26 cellular contexts compared by ENCODE assay signal in the genomic region with DNA sequence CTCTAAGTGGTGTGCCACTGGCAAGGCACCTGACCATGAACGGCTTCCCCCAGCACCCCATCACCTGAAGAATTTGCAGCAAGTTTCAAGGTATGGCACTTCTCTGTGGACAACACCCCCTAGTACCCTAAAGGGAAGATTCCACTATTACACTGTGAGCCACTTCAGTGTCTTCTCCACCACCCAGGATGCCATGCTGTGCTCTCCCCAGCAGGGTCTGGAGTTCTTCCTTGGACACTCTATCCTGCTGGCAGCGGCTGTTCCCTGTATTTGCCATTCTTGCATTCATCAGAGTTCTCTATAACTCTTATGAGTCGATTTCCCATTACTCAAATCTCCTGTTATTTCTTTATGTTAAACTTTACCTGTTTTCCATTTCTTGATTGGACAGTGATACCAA. TPM values are rescaled to one million over a fixed set of nuclear protein-coding genes. Genes with fewer than 3 reads are reported as not detected.
DNase-seq lines count a peak whose midpoint lies in the region; ATAC-seq, FAIRE-seq and TF ChIP-seq lines count a peak whose summit lies in the region.
"Had no signal": no experiment of that assay in that cellular context is flagged by ENCODE, and none has a peak within 500 bp of the region (broad histone marks: within the 10 kb centered on the region; RNA-seq: fewer than 3 reads in every experiment).

No MANE protein-coding gene starts in this region.

- H3K4me1 ChIP-seq in HepG2 (ENCODE audit: insufficient read depth, low read length) (0 out of 2 replicates have a peak, but pooled peaks cover 3% of the 10 kb centered on the region), right lobe of liver (no peaks in the 10 kb centered on the region), K562 (replicated peaks in 1 of 2; ENCODE audit: control insufficient read depth in 2 of 2, insufficient read depth in 2 of 2, low read length in 2 of 2) (peaks cover 0 to 4% of the 10 kb centered on the region in 2 experiments; a peak in 1 of 5 replicates)
- H3K4me1 ChIP-seq: BE2C, HAP-1 had no signal

- ATAC-seq in HepG2: peak; percentile 60
- ATAC-seq in right lobe of liver: no peak
- no peak for ATAC-seq in K562
- ATAC-seq in HG02763 (IDR thresholded peaks at IDR 0.05; ENCODE audit: unreplicated experiment): no peak
- ATAC-seq: GM12878 had no signal

- H3K36me3 ChIP-seq in HepG2 (replicated peaks in 1 of 2; ENCODE audit: control insufficient read depth in 1 of 2, insufficient read depth in 2 of 2, low read length in 2 of 2): no peaks in the 10 kb centered on the region
- H3K36me3 ChIP-seq in right lobe of liver: no peaks in the 10 kb centered on the region
- no peaks in the 10 kb centered on the region for H3K36me3 ChIP-seq in K562 (ENCODE audit: control insufficient read depth, insufficient read depth, low read length)
- H3K36me3 ChIP-seq: BE2C, HAP-1 had no signal

- TF ChIP-seq RAD21 in HepG2 (CRISPR knock-in tag; IDR thresholded peaks at IDR 0.05) (no peak), K562 (CRISPR knock-in tag; conservative IDR thresholded peaks at IDR 0.05 in 1 of 2, IDR thresholded peaks at IDR 0.05 in 1 of 2) (no peak)

- in situ Hi-C loops in HepG2 (cut with HindIII; ENCODE audit: extremely low pct_ligation_motif_present, low pct_unique_long_range_greater_than_20kb) (no loop called here), K562 (cut with MboI) (no loop called here)

- TF ChIP-seq POLR2A in HepG2 (IDR thresholded peaks at IDR 0.05; ENCODE audit: insufficient read depth in 1 of 2, low read depth in 2 of 2, low read length in 2 of 2) (no peak), right lobe of liver (IDR thresholded peaks at IDR 0.05) (no peak), K562 (conservative IDR thresholded peaks at IDR 0.05) (no peak)

- H2AFZ ChIP-seq in HepG2 (ENCODE audit: low read length): no peak overlapping the region
- 0 out of 2 replicates have a peak overlapping the region, but pooled peaks have one; percentile 17 for H2AFZ ChIP-seq in K562 (ENCODE audit: low read depth, low read length)
- H2AFZ ChIP-seq: GM23248 had no signal

- POLR2A ChIA-PET in HepG2 (lab: Yijun Ruan, JAX) (no interaction called here), K562 (lab: Yijun Ruan, JAX) (interaction anchor here (1.0 kb wide), 1 partner anchor 8 kb away, joined by 4 read pairs; no protein-coding TSS in a partner anchor)

- H3K9me1 ChIP-seq in K562 (ENCODE audit: control insufficient read depth, insufficient read depth, low read length): no peaks in the 10 kb centered on the region

- BruUV-seq in HepG2 (replicated peaks; lab: Mats Ljungman, UMichigan) (no TSS peak), K562 (replicated peaks; lab: Mats Ljungman, UMichigan) (no TSS peak)

- CTCF ChIA-PET in HepG2 (lab: Yijun Ruan, JAX; ENCODE audit: low intra/inter-chr PET ratio, low total read pairs) (no interaction called here), K562 (lab: Yijun Ruan, JAX; ENCODE audit: low intra/inter-chr PET ratio) (no interaction called here)

- no peak for TF ChIP-seq CTCF in HepG2 (CRISPR knock-in tag; IDR thresholded peaks at IDR 0.05)
- TF ChIP-seq CTCF in right lobe of liver (IDR thresholded peaks at IDR 0.05): no peak
- TF ChIP-seq CTCF in K562 (IDR thresholded peaks at IDR 0.05 in 2 of 3, conservative IDR thresholded peaks at IDR 0.05 in 1 of 3; ENCODE audit: insufficient read depth in 2 of 3, low read depth in 1 of 3, low read length in 3 of 3): no peak
- peak; percentile 5 for TF ChIP-seq CTCF in fibroblast of the aortic adventitia (IDR thresholded peaks at IDR 0.05; ENCODE audit: insufficient read depth, low read length)

- H3K27me3 ChIP-seq in HepG2 (ENCODE audit: control insufficient read depth in 1 of 2, insufficient read depth in 2 of 2, low read length in 2 of 2) (no peaks in the 10 kb centered on the region), right lobe of liver (no peaks in the 10 kb centered on the region), K562 (ENCODE audit: control insufficient read depth in 2 of 2, insufficient read depth in 2 of 2, low read length in 2 of 2) (no peaks in the 10 kb centered on the region)
- H3K27me3 ChIP-seq: BE2C had no signal

- H3K79me2 ChIP-seq in HepG2 (ENCODE audit: insufficient read depth, low read length): no peaks in the 10 kb centered on the region
- no peaks in the 10 kb centered on the region for H3K79me2 ChIP-seq in K562 (ENCODE audit: control insufficient read depth, insufficient read depth, low read length)

- no peak overlapping the region for H3K9ac ChIP-seq in HepG2 (ENCODE audit: insufficient read depth, low read depth, low read length)
- H3K9ac ChIP-seq in K562 (ENCODE audit: insufficient read depth in 1 of 2, low read depth in 2 of 2, low read length in 2 of 2): no peak overlapping the region
- H3K9ac ChIP-seq: GM23248 had no signal

- intact Hi-C loops in HepG2 (cut with micrococcal nuclease; ENCODE audit: unreplicated experiment): no loop called here
- intact Hi-C loops in right lobe of liver (cut with DNase I): no loop called here
- intact Hi-C loops in K562 (cut with micrococcal nuclease): no loop called here

- no peaks in the 10 kb centered on the region for H4K20me1 ChIP-seq in HepG2 (ENCODE audit: insufficient read depth, low read length)
- H4K20me1 ChIP-seq in K562 (replicated peaks; ENCODE audit: control insufficient read depth, insufficient read depth, low read length): no peaks in the 10 kb centered on the region

- H3K4me3 ChIP-seq in HepG2 (replicated peaks in 1 of 3; ENCODE audit: insufficient read depth in 1 of 3, low read depth in 2 of 3, low read length in 3 of 3) (no peak overlapping the region), right lobe of liver (no peak overlapping the region), K562 (no peak overlapping the region), fibroblast of the aortic adventitia (ENCODE audit: low read depth, low read length) (no peak overlapping the region)
- H3K4me3 ChIP-seq: GM12878, GM23248, HAP-1 had no signal

- WGBS in HepG2 (ENCODE audit: low lambda C conversion rate): 60% methylated on average over 3 of the region's 3 CpGs
- WGBS in right lobe of liver (ENCODE audit: insufficient coverage, low coverage, low lambda C conversion rate, missing lambda C conversion rate): 77% methylated on average over 3 of the region's 3 CpGs
- 23% methylated on average over 3 of the region's 3 CpGs for WGBS in K562 (ENCODE audit: insufficient coverage, low coverage, missing lambda C conversion rate)

- H3K9me3 ChIP-seq in HepG2 (ENCODE audit: low read length): 0 out of 2 replicates have a peak, but pooled peaks cover 4% of the 10 kb centered on the region
- H3K9me3 ChIP-seq in right lobe of liver: peaks cover 0 to 4% (median 0%) of the 10 kb centered on the region in 4 donors
- no peaks in the 10 kb centered on the region; the same call in 1 of the 2 replicates for H3K9me3 ChIP-seq in K562 (replicated peaks; ENCODE audit: control insufficient read depth, insufficient read depth, low read depth, low read length)

- no peak for DNase-seq in HepG2 (ENCODE audit: low spot score)
- no peak for DNase-seq in right lobe of liver
- DNase-seq in K562 (ENCODE audit: extremely low read depth in 1 of 4, low spot score in 3 of 4): no peak
- no peak for DNase-seq in fibroblast of the aortic adventitia (ENCODE audit: low read depth)
- peak; percentile 20 for DNase-seq in ureter (ENCODE audit: low spot score)
- no peak for DNase-seq in activated gamma-delta T cell treated with Interleukin-2 at 50 U/mL for 16 hours
- no peak for DNase-seq in DMS 273 (lab: John Stamatoyannopoulos, UW; ENCODE audit: unreplicated experiment)
- DNase-seq: ACHN; BE2C; C1 segment of cervical spinal cord; CD4-positive, CD25-positive, alpha-beta regulatory T cell; CD8-positive, alpha-beta memory T cell; COR-L47; DMS79 treated with DMSO at 0.1 percent for 48 hours; GF-D8; GM23248; IMR-90; KBM-7 had no signal

- no peak for FAIRE-seq in HepG2 (lab: Jason Lieb, UNC)
- FAIRE-seq in K562 (lab: Jason Lieb, UNC): no peak
- FAIRE-seq: GM12878, GM19239 had no signal

- H3K4me2 ChIP-seq in HepG2 (ENCODE audit: low read depth, low read length) (no peak overlapping the region), K562 (ENCODE audit: insufficient read depth, low read length) (no peak overlapping the region)

- TF ChIP-seq EP300 in HepG2 (IDR thresholded peaks at IDR 0.05; ENCODE audit: low read depth in 2 of 2, low read length in 2 of 2): no peak
- no peak for TF ChIP-seq EP300 in HepG2 (CRISPR knock-in tag; IDR thresholded peaks at IDR 0.05; ENCODE audit: borderline replicate concordance)
- TF ChIP-seq EP300 in K562 (IDR thresholded peaks at IDR 0.05; ENCODE audit: low read length): no peak

- H3K27ac ChIP-seq in HepG2 (ENCODE audit: extremely low read length, insufficient read depth, low read length) (no peak overlapping the region), right lobe of liver (no peak overlapping the region), K562 (ENCODE audit: extremely low read depth, low read depth, low read length) (no peak overlapping the region)
- H3K27ac ChIP-seq: GM23248, HL-60 had no signal

RNA-seq across cellular contexts. Expression of gene RNU6-1, which starts 33.9 kb away (rescaled TPM):
- total RNA-seq in HepG2 (2016; rRNA removed; fragmentation: Illumina TruSeq; extraction: Trizol) (under 0.01 TPM in 1 of 2 replicates, not detected in the other), right lobe of liver (not detected), K562 (2014; rRNA removed) (not detected in 2 replicates), K562 (2014; rRNA removed; fragmentation: Illumina TruSeq; extraction: Trizol) (not detected in 2 replicates), K562 (2015; rRNA removed; fragmentation: Illumina TruSeq; extraction: Trizol) (not detected in 2 replicates), K562 (2021) (not detected in 2 replicates), fibroblast of the aortic adventitia (ENCODE audit: low replicate concordance) (not detected in 2 replicates), ureter (not detected)
- under 0.01 TPM in 2 replicates for total RNA-seq in HepG2 (2016; cell fraction: cytosol; rRNA removed; fragmentation: Illumina TruSeq; extraction: Trizol; ENCODE audit: low read depth)
- total RNA-seq in HepG2 (2016; cell fraction: insoluble cytoplasmic fraction; rRNA removed; fragmentation: Illumina TruSeq; extraction: Trizol): under 0.01 TPM in 1 of 2 replicates, not detected in the other
- total RNA-seq in HepG2 (2016; cell fraction: membrane; rRNA removed; fragmentation: Illumina TruSeq; extraction: Trizol): under 0.01 TPM in 1 of 2 replicates, not detected in the other
- total RNA-seq in HepG2 (2016; cell fraction: nucleus; rRNA removed; fragmentation: Illumina TruSeq; extraction: Trizol): not detected in 2 replicates
- polyA plus RNA-seq in HepG2 (2011; rRNA removed) (not detected in 2 replicates), K562 (2011; rRNA removed) (not detected in 2 replicates), K562 (2014; fragmentation: Illumina TruSeq; extraction: Trizol) (not detected in 2 replicates), K562 (2014; fragmentation: Nextera tagmentation; extraction: Ambion mirVana) (not detected), K562 (2014; rRNA removed) (not detected in 2 replicates)
- not detected in 2 replicates for polyA plus RNA-seq in HepG2 (2011; cell fraction: cytosol; rRNA removed)
- polyA plus RNA-seq in HepG2 (2011; cell fraction: nucleus; rRNA removed): not detected in 2 replicates
- not detected in 2 replicates for polyA plus RNA-seq in HepG2 (2012)
- not detected in 2 replicates for polyA plus RNA-seq in HepG2 (2016; cell fraction: cytosol; fragmentation: Illumina TruSeq; extraction: Trizol; ENCODE audit: low read depth)
- polyA plus RNA-seq in HepG2 (2016; cell fraction: insoluble cytoplasmic fraction; fragmentation: Illumina TruSeq; extraction: Trizol; ENCODE audit: low read depth): not detected in 2 replicates
- not detected in 2 replicates for polyA plus RNA-seq in HepG2 (2016; cell fraction: membrane; fragmentation: Illumina TruSeq; extraction: Trizol; ENCODE audit: low read depth)
- not detected in 2 replicates for polyA plus RNA-seq in HepG2 (2016; cell fraction: nucleus; fragmentation: Illumina TruSeq; extraction: Trizol; ENCODE audit: insufficient read depth, low read depth)
- polyA minus RNA-seq in HepG2 (2011; rRNA and poly(A)+ RNA removed; ENCODE audit: low replicate concordance): under 0.01 TPM in 1 of 2 replicates, not detected in the other
- under 0.01 TPM in 1 of 2 replicates, not detected in the other for polyA minus RNA-seq in HepG2 (2011; cell fraction: cytosol; rRNA and poly(A)+ RNA removed)
- polyA minus RNA-seq in HepG2 (2011; cell fraction: nucleus; rRNA and poly(A)+ RNA removed): not detected in 2 replicates
- not detected in 2 replicates for total RNA-seq in K562 (2011; cell fraction: chromatin; rRNA removed; ENCODE audit: low replicate concordance)
- not detected in 2 replicates for total RNA-seq in K562 (2011; cell fraction: nucleolus; rRNA removed)
- not detected in 2 replicates for total RNA-seq in K562 (2011; cell fraction: nucleoplasm; rRNA removed)
- polyA plus RNA-seq in K562 (2011; cell fraction: cytosol; rRNA removed): not detected in 2 replicates
- polyA plus RNA-seq in K562 (2011; cell fraction: nucleus; rRNA removed): not detected in 2 replicates
- polyA plus RNA-seq in K562 (2012): not detected in 2 replicates
- polyA minus RNA-seq in K562 (2011; rRNA and poly(A)+ RNA removed): under 0.01 TPM in 2 replicates
- polyA minus RNA-seq in K562 (2011; cell fraction: cytosol; rRNA and poly(A)+ RNA removed): 667 TPM in 1 of 2 replicates, not detected in the other
- under 0.01 TPM in 1 of 2 replicates, not detected in the other for polyA minus RNA-seq in K562 (2011; cell fraction: nucleus; rRNA and poly(A)+ RNA removed)
- total RNA-seq: A172; CD4-positive, CD25-positive, alpha-beta regulatory T cell; CD8-positive, alpha-beta memory T cell; GM12878; GM23248; H4; HT1080; IMR-90 had no signal
- polyA plus RNA-seq: CD4-positive, CD25-positive, alpha-beta regulatory T cell; CD8-positive, alpha-beta memory T cell; GM12878; GM23248; IMR-90 had no signal

RNA-seq across cellular contexts. Expression of gene SKOR1, which starts 48.5 kb away (rescaled TPM):
- total RNA-seq in HepG2 (2016; rRNA removed; fragmentation: Illumina TruSeq; extraction: Trizol): 0.09 and 0.10 TPM in 2 replicates
- 0.10 TPM in 1 of 2 replicates, not detected in the other for total RNA-seq in HepG2 (2016; cell fraction: cytosol; rRNA removed; fragmentation: Illumina TruSeq; extraction: Trizol; ENCODE audit: low read depth)
- total RNA-seq in HepG2 (2016; cell fraction: insoluble cytoplasmic fraction; rRNA removed; fragmentation: Illumina TruSeq; extraction: Trizol): 0.09 TPM in 1 of 2 replicates, not detected in the other
- total RNA-seq in HepG2 (2016; cell fraction: membrane; rRNA removed; fragmentation: Illumina TruSeq; extraction: Trizol): not detected in 2 replicates
- total RNA-seq in HepG2 (2016; cell fraction: nucleus; rRNA removed; fragmentation: Illumina TruSeq; extraction: Trizol): 0.25 TPM in 1 of 2 replicates, not detected in the other
- 0.11 and 0.14 TPM in 2 replicates for polyA plus RNA-seq in HepG2 (2011; rRNA removed)
- polyA plus RNA-seq in HepG2 (2011; cell fraction: cytosol; rRNA removed): 0.04 and 0.09 TPM in 2 replicates
- polyA plus RNA-seq in HepG2 (2011; cell fraction: nucleus; rRNA removed): 0.96 and 1.0 TPM in 2 replicates
- polyA plus RNA-seq in HepG2 (2012): 0.27 and 0.28 TPM in 2 replicates
- polyA plus RNA-seq in HepG2 (2016; cell fraction: cytosol; fragmentation: Illumina TruSeq; extraction: Trizol; ENCODE audit: low read depth): not detected in 2 replicates
- 0.05 and 0.14 TPM in 2 replicates for polyA plus RNA-seq in HepG2 (2016; cell fraction: insoluble cytoplasmic fraction; fragmentation: Illumina TruSeq; extraction: Trizol; ENCODE audit: low read depth)
- polyA plus RNA-seq in HepG2 (2016; cell fraction: membrane; fragmentation: Illumina TruSeq; extraction: Trizol; ENCODE audit: low read depth): not detected in 2 replicates
- 0.35 and 0.36 TPM in 2 replicates for polyA plus RNA-seq in HepG2 (2016; cell fraction: nucleus; fragmentation: Illumina TruSeq; extraction: Trizol; ENCODE audit: insufficient read depth, low read depth)
- polyA minus RNA-seq in HepG2 (2011; rRNA and poly(A)+ RNA removed; ENCODE audit: low replicate concordance): 0.28 and 0.80 TPM in 2 replicates
- polyA minus RNA-seq in HepG2 (2011; cell fraction: cytosol; rRNA and poly(A)+ RNA removed): not detected in 2 replicates
- 0.75 and 0.90 TPM in 2 replicates for polyA minus RNA-seq in HepG2 (2011; cell fraction: nucleus; rRNA and poly(A)+ RNA removed)
- total RNA-seq in right lobe of liver: under 1 TPM in 5 of 6 experiments, not detected in 1; 0.05 to 0.21 (median 0.09) TPM
- total RNA-seq in K562 (2011; cell fraction: chromatin; rRNA removed; ENCODE audit: low replicate concordance): 0.12 and 0.25 TPM in 2 replicates
- 0.17 TPM in 1 of 2 replicates, not detected in the other for total RNA-seq in K562 (2011; cell fraction: nucleolus; rRNA removed)
- 0.07 TPM in 1 of 2 replicates, not detected in the other for total RNA-seq in K562 (2011; cell fraction: nucleoplasm; rRNA removed)
- total RNA-seq in K562 (2014; rRNA removed): 0.12 and 0.41 TPM in 2 replicates
- total RNA-seq in K562 (2014; rRNA removed; fragmentation: Illumina TruSeq; extraction: Trizol): not detected in 2 replicates
- total RNA-seq in K562 (2015; rRNA removed; fragmentation: Illumina TruSeq; extraction: Trizol): 0.07 TPM in 1 of 2 replicates, not detected in the other
- total RNA-seq in K562 (2021): 0.31 TPM in 2 replicates
- 0.04 and 0.08 TPM in 2 replicates for polyA plus RNA-seq in K562 (2011; rRNA removed)
- 0.01 and 0.07 TPM in 2 replicates for polyA plus RNA-seq in K562 (2011; cell fraction: cytosol; rRNA removed)
- polyA plus RNA-seq in K562 (2011; cell fraction: nucleus; rRNA removed): 0.18 and 0.22 TPM in 2 replicates
- polyA plus RNA-seq in K562 (2012): 0.13 and 0.43 TPM in 2 replicates
- 0.04 and 0.07 TPM in 2 replicates for polyA plus RNA-seq in K562 (2014; fragmentation: Illumina TruSeq; extraction: Trizol)
- polyA plus RNA-seq in K562 (2014; fragmentation: Nextera tagmentation; extraction: Ambion mirVana): not detected
- polyA plus RNA-seq in K562 (2014; rRNA removed): 0.11 and 0.23 TPM in 2 replicates
- 0.07 and 0.12 TPM in 2 replicates for polyA minus RNA-seq in K562 (2011; rRNA and poly(A)+ RNA removed)
- polyA minus RNA-seq in K562 (2011; cell fraction: cytosol; rRNA and poly(A)+ RNA removed): 0.36 TPM in 1 of 2 replicates, not detected in the other
- 0.13 and 0.33 TPM in 2 replicates for polyA minus RNA-seq in K562 (2011; cell fraction: nucleus; rRNA and poly(A)+ RNA removed)
- total RNA-seq in fibroblast of the aortic adventitia (ENCODE audit: low replicate concordance): 0.08 and 0.09 TPM in 2 replicates
- total RNA-seq in ureter: 0.60 TPM
- total RNA-seq: A172, H4, HT1080, IMR-90 had no signal
- polyA plus RNA-seq: CD4-positive, CD25-positive, alpha-beta regulatory T cell; GM23248 had no signal
